ENCODE assay signal across 8 cellular contexts in genomic region chr18:50878345-50879301, GRCh38. TPM values are rescaled to one million over a fixed set of nuclear protein-coding genes. Genes with fewer than 3 reads are reported as not detected.
DNase-seq lines count a peak whose midpoint lies in the region; ATAC-seq and TF ChIP-seq lines count a peak whose summit lies in the region.

ME2 (plus strand) TSS chr18:50879118; CDS start chr18:50895821, 16,703 bp downstream.

- peak within 1 kb of the TSS; percentile 80 to 95 (median 89) for H3K4me2 ChIP-seq in BLaER1 treated with 17β-estradiol and CSF1 and Interleukin-3, amounts not matched to agents 10 nM and 100 nM

- no peak for TF ChIP-seq CTCF in colonic mucosa (IDR thresholded peaks at IDR 0.05)

- peaks cover 0 to 21% (median 14%) of the 10 kb centered on the region in 11 experiments; a peak in 14 of 22 replicates for H3K36me3 ChIP-seq in BLaER1 treated with 17β-estradiol and CSF1 and Interleukin-3, amounts not matched to agents 10 nM and 100 nM
- H3K36me3 ChIP-seq in colonic mucosa: no peaks in the 10 kb centered on the region

- peaks cover 4% of the 10 kb centered on the region for H3K27me3 Mint-ChIP-seq in activated CD4-positive, alpha-beta T cell treated with anti-CD3 and anti-CD28 coated beads, Interleukin-2, amount 10 ng/mL, durations not matched to agents 24 days and 14 days

- ATAC-seq in GM19328 (IDR thresholded peaks at IDR 0.05; ENCODE audit: unreplicated experiment): peak; percentile 96
- ATAC-seq in HG03469 (IDR thresholded peaks at IDR 0.05; ENCODE audit: unreplicated experiment): peak; percentile 87

- H3K27ac ChIP-seq in BLaER1 treated with 17β-estradiol and CSF1 and Interleukin-3, amounts not matched to agents 10 nM and 100 nM: peak within 1 kb of the TSS; percentile 89 to 100 (median 98)
- H3K27ac ChIP-seq in colonic mucosa (peak within 1 kb of the TSS; percentile 100), layer of hippocampus (ENCODE audit: low read depth, low read length) (peak within 1 kb of the TSS; percentile 80)

- peak within 1 kb of the TSS; percentile 95 for H3K4me3 Mint-ChIP-seq in activated CD4-positive, alpha-beta T cell treated with anti-CD3 and anti-CD28 coated beads, Interleukin-2, amount 10 ng/mL, durations not matched to agents 24 days and 14 days

- H3K9ac ChIP-seq in BLaER1 treated with 17β-estradiol and CSF1 and Interleukin-3, amounts not matched to agents 10 nM and 100 nM: peak within 1 kb of the TSS; percentile 93 to 99 (median 96)
- H3K9ac ChIP-seq in colonic mucosa (ENCODE audit: low read depth in 2 of 2, low read length in 2 of 2): peak within 1 kb of the TSS; percentile 95 to 97

- intact Hi-C loops in activated CD4-positive, alpha-beta T cell treated with anti-CD3 and anti-CD28 coated beads, Interleukin-2, amount 10 ng/mL, durations not matched to agents 24 days and 14 days (cut with micrococcal nuclease): loop anchor here (1.0 to 5.0 kb wide), 6 partner anchors 22 to 591 kb away; partner anchors contain the start of genes CXXC1, ELAC1, MRO and SMAD4
- intact Hi-C loops in colonic mucosa (cut with DNase I): no loop called here

- H3K4me3 ChIP-seq in BLaER1 treated with 17β-estradiol and CSF1 and Interleukin-3, amounts not matched to agents 10 nM and 100 nM: peak within 1 kb of the TSS; percentile 82 to 98 (median 90)
- peak within 1 kb of the TSS; percentile 76 for H3K4me3 ChIP-seq in colonic mucosa

- H3K9me3 Mint-ChIP-seq in activated CD4-positive, alpha-beta T cell treated with anti-CD3 and anti-CD28 coated beads, Interleukin-2, amount 10 ng/mL, durations not matched to agents 24 days and 14 days: no peaks in the 10 kb centered on the region

- DNase-seq in NCI-H526 treated with DMSO at 0.1 percent for 48 hours (lab: John Stamatoyannopoulos, UW) (peak; percentile 88), colonic mucosa (peak; percentile 94)
- peak; percentile 98 for DNase-seq in activated CD4-positive, alpha-beta T cell treated with anti-CD3 and anti-CD28 coated beads, Interleukin-2, amount 10 ng/mL, durations not matched to agents 24 days and 14 days
- DNase-seq in stimulated activated CD4-positive, alpha-beta T cell treated with anti-CD3 and anti-CD28 coated beads, Interleukin-1b, Interleukin-23, amount 100 ng/mL, for 24 hours (ENCODE audit: low read depth in 4 of 4, low spot score in 1 of 4): peak; percentile 65 to 87 (median 86)

- H4K20me1 ChIP-seq in BLaER1 treated with 17β-estradiol and CSF1 and Interleukin-3, amounts not matched to agents 10 nM and 100 nM: peaks cover 12 to 45% (median 36%) of the 10 kb centered on the region in 11 experiments; a peak in 20 of 22 replicates

- H3K27ac Mint-ChIP-seq in activated CD4-positive, alpha-beta T cell treated with anti-CD3 and anti-CD28 coated beads, Interleukin-2, amount 10 ng/mL, durations not matched to agents 24 days and 14 days: peak within 1 kb of the TSS; percentile 99

- no peaks in the 10 kb centered on the region for H3K27me3 ChIP-seq in BLaER1 treated with 17β-estradiol and CSF1 and Interleukin-3, amounts not matched to agents 10 nM and 100 nM
- H3K27me3 ChIP-seq in colonic mucosa (no peaks in the 10 kb centered on the region), layer of hippocampus (ENCODE audit: control insufficient read depth, insufficient read depth, low read length) (no peaks in the 10 kb centered on the region)

- H3K4me1 Mint-ChIP-seq in activated CD4-positive, alpha-beta T cell treated with anti-CD3 and anti-CD28 coated beads, Interleukin-2, amount 10 ng/mL, durations not matched to agents 24 days and 14 days: peaks cover 24% of the 10 kb centered on the region

- H3K4me1 ChIP-seq in BLaER1 treated with 17β-estradiol and CSF1 and Interleukin-3, amounts not matched to agents 10 nM and 100 nM: peaks cover 19 to 45% (median 33%) of the 10 kb centered on the region in 10 experiments
- H3K4me1 ChIP-seq in colonic mucosa: peaks cover 4% of the 10 kb centered on the region

- no peaks in the 10 kb centered on the region for H3K9me3 ChIP-seq in BLaER1 treated with 17β-estradiol and CSF1 and Interleukin-3, amounts not matched to agents 10 nM and 100 nM (replicated peaks in 1 of 11)
- no peaks in the 10 kb centered on the region for H3K9me3 ChIP-seq in colonic mucosa

- H3K36me3 Mint-ChIP-seq in activated CD4-positive, alpha-beta T cell treated with anti-CD3 and anti-CD28 coated beads, Interleukin-2, amount 10 ng/mL, durations not matched to agents 24 days and 14 days (ENCODE audit: low read depth): peaks cover 13% of the 10 kb centered on the region

RNA-seq across cellular contexts. Expression of gene ME2, which starts in this region (rescaled TPM):
- 141 and 143 TPM in 2 replicates for total RNA-seq in activated CD4-positive, alpha-beta T cell treated with anti-CD3 and anti-CD28 coated beads, Interleukin-2, amount 10 ng/mL, durations not matched to agents 24 days and 14 days
- 10 to 100 TPM; 59.4 to 76.5 TPM for total RNA-seq in colonic mucosa

Comparison
In these comparisons a context has a peak if more than half of its experiments do, and no peak if none do; other contexts are left out.
1. Peak in every context shown above with its lines: DNase-seq, ATAC-seq, H3K4me3 ChIP-seq and H3K27ac ChIP-seq.